Comparison of ENCODE assay signal across 22 cellular contexts in the genomic region with DNA sequence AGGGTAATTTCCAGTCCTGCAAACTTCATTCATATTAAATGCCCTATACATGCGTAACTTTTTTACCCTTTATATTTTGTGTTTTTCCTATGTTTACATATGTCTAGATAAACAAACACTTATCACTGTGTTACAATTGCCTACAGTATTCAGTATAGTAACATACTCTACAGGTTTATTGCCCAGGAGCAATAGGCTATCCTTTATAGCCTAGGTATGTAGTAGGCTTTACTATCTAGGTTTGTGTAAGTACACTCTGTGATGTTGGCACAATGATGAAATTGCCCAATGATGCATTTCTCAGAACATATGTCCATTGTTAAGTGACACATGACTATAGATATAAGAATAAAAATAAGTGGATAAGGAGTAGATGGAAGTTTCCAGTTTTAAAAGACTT.
DNase-seq lines count a peak whose midpoint lies in the region; ATAC-seq, FAIRE-seq and TF ChIP-seq lines count a peak whose summit lies in the region.
"Had no signal": no experiment of that assay in that cellular context is flagged by ENCODE, and none has a peak within 500 bp of the region (broad histone marks: within the 10 kb centered on the region; RNA-seq: fewer than 3 reads in every experiment).

No MANE protein-coding gene starts in this region.

- no peak for ATAC-seq in GM21381 (IDR thresholded peaks at IDR 0.05; ENCODE audit: unreplicated experiment)

- H3K9me3 ChIP-seq in A673 (ENCODE audit: low read depth, low read length, poor library complexity, severe bottlenecking), result no peaks in the 10 kb centered on the region

- H3K4me1 ChIP-seq in A673 (ENCODE audit: insufficient read depth, low read length, poor library complexity, severe bottlenecking), result no peaks in the 10 kb centered on the region

- peak; percentile 17 for FAIRE-seq in GM12892 (lab: Jason Lieb, UNC)
- peak; percentile 42 for FAIRE-seq in urothelium cell line (lab: Jason Lieb, UNC)
- FAIRE-seq: A204.1, GM12891, H1 had no signal

- H3K27me3 ChIP-seq in A673 (replicated peaks; ENCODE audit: insufficient read depth, low read depth, low read length, poor library complexity), result peaks cover 15% of the 10 kb centered on the region

- peak; percentile 30 for DNase-seq in DMS53 (lab: John Stamatoyannopoulos, UW)
- no peak for DNase-seq in DMS53 treated with DMSO at 0.1 percent for 48 hours (lab: John Stamatoyannopoulos, UW; ENCODE audit: unreplicated experiment)
- no peak for DNase-seq in GM12892 (ENCODE audit: insufficient read length)
- DNase-seq in fibroblast of pulmonary artery (ENCODE audit: low read depth), result peak; percentile 16
- DNase-seq in urothelium cell line (ENCODE audit: low spot score), result no peak
- no peak for DNase-seq in A673 (ENCODE audit: low spot score)
- DNase-seq: ACHN; C1 segment of cervical spinal cord; Calu3; CD4-positive, alpha-beta memory T cell; COR-L47; DMS79; EL; GDM1; GM23248; H7; HCEC 1CT had no signal

- H3K36me3 ChIP-seq in A673 (ENCODE audit: insufficient read depth, low read length, poor library complexity, severe bottlenecking), result no peaks in the 10 kb centered on the region

- H3K4me3 ChIP-seq in fibroblast of pulmonary artery (replicated peaks; ENCODE audit: low read depth, low read length) (no peak overlapping the region), A673 (ENCODE audit: low read depth, low read length, poor library complexity, severe bottlenecking) (no peak overlapping the region)
- H3K4me3 ChIP-seq: GM23248 had no signal

- TF ChIP-seq POLR2A in GM12892 (IDR thresholded peaks at IDR 0.05; ENCODE audit: low read depth, low read length), result no peak

- intact Hi-C loops in A673 (cut with micrococcal nuclease; ENCODE audit: unreplicated experiment), result no loop called here

- POLR2A ChIA-PET in A673 (lab: Charles Lee; ENCODE audit: low non-redundant PET), result no interaction called here

- no TSS peak for BruUV-seq in A673 (replicated peaks; lab: Mats Ljungman, UMichigan)

- H3K27ac ChIP-seq in A673 (ENCODE audit: low read depth, low read length, poor library complexity, severe bottlenecking), result no peak overlapping the region
- H3K27ac ChIP-seq: 22Rv1, GM23248 had no signal

- TF ChIP-seq CTCF in fibroblast of pulmonary artery (IDR thresholded peaks at IDR 0.05; ENCODE audit: low read length, missing control alignments) (no peak), A673 (conservative IDR thresholded peaks at IDR 0.05; ENCODE audit: low read depth, low read length) (no peak)

- CTCF ChIA-PET in A673 (lab: Charles Lee), result no interaction called here

Comparison
In these comparisons a context has a peak if more than half of its experiments do, and no peak if none do; other contexts are left out.
1. DNase-seq: peak in DMS53 (single experiment) and fibroblast of pulmonary artery (single experiment); none in DMS53 treated with DMSO at 0.1 percent for 48 hours (single experiment), GM12892 (single experiment), urothelium cell line (single experiment) and A673 (single experiment).